In the genomic region with DNA sequence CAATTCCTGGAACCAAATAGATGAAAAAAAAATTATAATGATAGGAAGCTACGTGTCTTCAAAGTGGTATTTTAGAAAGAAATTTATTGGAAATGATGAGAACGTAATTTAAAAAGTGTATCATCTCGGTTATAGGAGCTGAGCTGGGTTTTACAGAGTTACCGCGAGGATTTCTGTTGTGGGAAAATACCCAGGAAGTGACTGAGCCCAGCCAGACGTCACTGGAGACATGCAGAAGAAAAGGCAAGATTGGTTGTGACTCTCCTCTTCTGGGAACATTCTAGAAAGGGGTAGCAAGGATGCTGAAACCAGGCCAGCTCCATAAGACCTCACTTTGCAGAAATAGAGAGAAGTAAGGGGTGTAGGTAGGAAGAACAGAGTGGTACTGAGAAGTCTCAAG, we compare ENCODE assay signal across 28 cellular contexts.
DNase-seq lines count a peak whose midpoint lies in the region; ATAC-seq and TF ChIP-seq lines count a peak whose summit lies in the region.
"Had no signal": no experiment of that assay in that cellular context is flagged by ENCODE, and none has a peak within 500 bp of the region (broad histone marks: within the 10 kb centered on the region; RNA-seq: fewer than 3 reads in every experiment).

No MANE protein-coding gene starts in this region.

- H2AK5ac ChIP-seq in mesendoderm (ENCODE audit: low read length): peak overlapping the region; percentile 96

- H3K9me3 Mint-ChIP-seq in CD8-positive, alpha-beta T cell: no peaks in the 10 kb centered on the region
- H3K9me3 Mint-ChIP-seq: T-cell had no signal

- H3K36me3 Mint-ChIP-seq in CD8-positive, alpha-beta T cell: no peaks in the 10 kb centered on the region
- H3K36me3 Mint-ChIP-seq: CD8-positive, alpha-beta memory T cell; T-cell had no signal

- no peak overlapping the region for H4K8ac ChIP-seq in mesendoderm (ENCODE audit: low read depth, low read length)

- H3K4ac ChIP-seq in mesendoderm (ENCODE audit: low read depth, low read length): no peak overlapping the region

- intact Hi-C loops in CD8-positive, alpha-beta T cell (cut with DNase I, micrococcal nuclease): no loop called here

- no peak overlapping the region for H3K27ac ChIP-seq in mesendoderm (ENCODE audit: low read depth, low read length)
- H3K27ac ChIP-seq in CD8-positive, alpha-beta T cell (ENCODE audit: low read depth, low read length): no peak overlapping the region
- H3K27ac ChIP-seq: adrenal gland, hepatocyte, spleen, thyroid gland had no signal

- no peaks in the 10 kb centered on the region for H3K27me3 ChIP-seq in mesendoderm (ENCODE audit: insufficient read depth, low read length, poor library complexity)
- no peaks in the 10 kb centered on the region for H3K27me3 ChIP-seq in CD8-positive, alpha-beta T cell (ENCODE audit: insufficient read depth, low read length)
- H3K27me3 ChIP-seq: adrenal gland, hepatocyte, spleen, thyroid gland had no signal

- no peak overlapping the region for H3K9ac ChIP-seq in mesendoderm (ENCODE audit: low read length)

- no peaks in the 10 kb centered on the region for H3K36me3 ChIP-seq in mesendoderm (ENCODE audit: control insufficient read depth, insufficient read depth, low read length)
- H3K36me3 ChIP-seq in CD8-positive, alpha-beta T cell (ENCODE audit: insufficient read depth, low read length): no peaks in the 10 kb centered on the region
- H3K36me3 ChIP-seq: adrenal gland, spleen, thyroid gland had no signal

- H3K27ac Mint-ChIP-seq in CD8-positive, alpha-beta T cell: no peak overlapping the region
- H3K27ac Mint-ChIP-seq: CD8-positive, alpha-beta memory T cell; T-cell had no signal

- ATAC-seq in HG03135 (IDR thresholded peaks at IDR 0.05; ENCODE audit: unreplicated experiment): no peak
- no peak for ATAC-seq in CD8-positive, alpha-beta T cell

- POLR2A ChIA-PET in CD8-positive, alpha-beta T cell (lab: Charles Lee): no interaction called here

- CTCF ChIA-PET in CD8-positive, alpha-beta T cell (lab: Charles Lee): interaction anchor here (0.7 kb wide), 1 partner anchor 12 kb away, joined by 3 read pairs; no protein-coding TSS in a partner anchor

- peak overlapping the region; percentile 54 for H2BK5ac ChIP-seq in mesendoderm (ENCODE audit: low read length)

- no peak overlapping the region for H3K4me3 ChIP-seq in mesendoderm (ENCODE audit: low read length)
- H3K4me3 ChIP-seq in CD8-positive, alpha-beta T cell (ENCODE audit: low read depth, low read length): no peak overlapping the region
- H3K4me3 ChIP-seq: adrenal gland, hepatocyte, lung, spleen, thyroid gland had no signal

- H3K79me1 ChIP-seq in mesendoderm (ENCODE audit: low read length): no peaks in the 10 kb centered on the region

- no peak overlapping the region for H4K5ac ChIP-seq in mesendoderm (ENCODE audit: low read length)

- H3K4me1 Mint-ChIP-seq in CD8-positive, alpha-beta T cell (ENCODE audit: low read depth): no peaks in the 10 kb centered on the region
- H3K4me1 Mint-ChIP-seq: CD8-positive, alpha-beta memory T cell had no signal

- H3K9me3 ChIP-seq in CD8-positive, alpha-beta T cell (ENCODE audit: low read length): no peaks in the 10 kb centered on the region
- H3K9me3 ChIP-seq: adrenal gland, spleen, thyroid gland had no signal

- H2BK120ac ChIP-seq in mesendoderm (ENCODE audit: low read depth, low read length): peak overlapping the region; percentile 92

- H3K4me2 ChIP-seq in mesendoderm (ENCODE audit: low read length): no peak overlapping the region
- H3K4me2 ChIP-seq: hepatocyte had no signal

- H3K4me3 Mint-ChIP-seq in CD8-positive, alpha-beta T cell: no peak overlapping the region
- H3K4me3 Mint-ChIP-seq: CD8-positive, alpha-beta memory T cell; T-cell had no signal

- H2BK15ac ChIP-seq in mesendoderm (replicated peaks; ENCODE audit: low read depth): peak overlapping the region; percentile 93

- 100% methylated on average over 5 of the region's 6 CpGs for WGBS in mesendoderm (ENCODE audit: extremely low coverage, insufficient coverage, low lambda C conversion rate)

- no peak overlapping the region for H3K23ac ChIP-seq in mesendoderm (ENCODE audit: low read length)

- in situ Hi-C loops in KBM-7 (cut with MboI; ENCODE audit: low pct_unique_long_range_greater_than_20kb, low sequenced_read_pairs): no loop called here

- peak; percentile 40 for DNase-seq in ELR (ENCODE audit: low read depth)
- DNase-seq in M059J (ENCODE audit: low read depth): peak; percentile 25
- peak; percentile 13 for DNase-seq in dermis blood vessel endothelial cell
- DNase-seq in mesendoderm: no peak
- DNase-seq in KBM-7: no peak
- DNase-seq in CD8-positive, alpha-beta T cell: no peak
- DNase-seq: activated CD4-positive, CD25-positive, alpha-beta regulatory T cell treated with anti-CD3 and anti-CD28 coated beads, Interleukin-2, amount 50 U/mL, for 72 hours; adrenal gland; AML-193; caudate nucleus; CD8-positive, alpha-beta memory T cell; DMS153; GDM1; HCEC 1CT; Kasumi-1; NCI-H1048; NCI-H2029 treated with DMSO at 0.1 percent for 48 hours; NCI-H345; OCI-M1; SHP77 treated with DMSO at 0.1 percent for 48 hours; spleen; stimulated activated CD4-positive, alpha-beta T cell treated with anti-CD3 and anti-CD28 coated beads, Interleukin-4, amount 100 ng/mL, for 24 hours; stimulated activated naive CD4-positive, alpha-beta T cell treated with Interleukin-2 at 50 U/mL for 16 hours; T-cell; thyroid gland had no signal

- no peak for TF ChIP-seq CTCF in CD8-positive, alpha-beta T cell (IDR thresholded peaks at IDR 0.05)

- H3K18ac ChIP-seq in mesendoderm (ENCODE audit: low read length): peak overlapping the region; percentile 75

- H3K56ac ChIP-seq in mesendoderm (ENCODE audit: low read length): peak overlapping the region; percentile 70

- peaks cover 4% of the 10 kb centered on the region for H3K27me3 Mint-ChIP-seq in CD8-positive, alpha-beta T cell (ENCODE audit: low read depth)
- H3K27me3 Mint-ChIP-seq: CD8-positive, alpha-beta memory T cell had no signal

- no peaks in the 10 kb centered on the region for H3K79me2 ChIP-seq in mesendoderm (ENCODE audit: control insufficient read depth, insufficient read depth, low read length)
- H3K79me2 ChIP-seq: hepatocyte had no signal

- peaks cover 24% of the 10 kb centered on the region for H3K4me1 ChIP-seq in mesendoderm (ENCODE audit: control insufficient read depth, low read depth, low read length)
- H3K4me1 ChIP-seq in CD8-positive, alpha-beta T cell (ENCODE audit: insufficient read depth, low read length): no peaks in the 10 kb centered on the region
- H3K4me1 ChIP-seq: spleen had no signal

Comparison
In these comparisons a context has a peak if more than half of its experiments do, and no peak if none do; other contexts are left out.
1. DNase-seq: peak in ELR (single experiment), M059J (single experiment) and dermis blood vessel endothelial cell (single experiment); none in mesendoderm (single experiment), KBM-7 (single experiment) and CD8-positive, alpha-beta T cell (0 of 7).